7 cellular contexts compared by ENCODE assay signal in the genomic region with DNA sequence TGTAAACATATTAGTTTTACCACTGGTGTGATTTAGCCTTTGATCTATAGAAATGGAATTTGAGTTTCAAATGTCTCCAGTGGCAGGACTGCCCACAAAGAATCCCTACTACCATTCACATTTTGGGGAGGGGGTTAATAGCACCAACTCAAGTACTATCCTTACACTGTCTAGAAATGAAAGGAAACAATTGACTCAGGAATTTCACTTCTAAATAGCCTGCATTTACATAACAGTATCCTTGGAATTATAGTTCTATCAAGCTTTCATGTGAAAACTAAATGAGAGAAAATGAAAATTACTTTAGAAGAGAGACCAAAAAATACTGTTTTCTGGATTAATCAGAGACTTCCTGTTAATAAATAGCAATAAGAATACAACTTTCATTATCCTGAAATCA.
"Had no signal": no experiment of that assay in that cellular context is flagged by ENCODE, and none has a peak within 500 bp of the region (broad histone marks: within the 10 kb centered on the region; RNA-seq: fewer than 3 reads in every experiment).

No MANE protein-coding gene starts in this region.

- H2AFZ ChIP-seq: GM23248, GM23338 had no signal

- DNase-seq: GM23248, GOT3, H9, HCEC 1CT, HFFc6 had no signal

- H3K9ac ChIP-seq: GM23248 had no signal

- H3K4me2 ChIP-seq: GM23338 had no signal

- ATAC-seq: HCT116 had no signal

- H3K9me3 Mint-ChIP-seq: GM23338, HFFc6 had no signal

- H3K4me3 Mint-ChIP-seq: GM23338, H9, HFFc6 had no signal

- H3K27ac Mint-ChIP-seq: GM23338, HFFc6 had no signal

- H3K4me3 ChIP-seq: GM23248, GM23338 had no signal

- H3K27ac ChIP-seq: GM23248 had no signal
